In genomic region chr19:50417850-50418185, GRCh38 we compare ENCODE assay signal across 27 cellular contexts. TPM values are rescaled to one million over a fixed set of nuclear protein-coding genes. Genes with fewer than 3 reads are reported as not detected.
"Had no signal": no experiment of that assay in that cellular context is flagged by ENCODE, and none has a peak within 500 bp of the region (broad histone marks: within the 10 kb centered on the region; RNA-seq: fewer than 3 reads in every experiment).

No MANE protein-coding gene starts in this region.

- FAIRE-seq: keratinocyte had no signal

- H3K9ac ChIP-seq: neural progenitor cell had no signal

- H3K4me1 ChIP-seq: lower lobe of right lung had no signal

- H3K4me3 ChIP-seq: colonic mucosa, lower lobe of right lung, vagina had no signal

- H3K36me3 ChIP-seq: brain microvascular endothelial cell, colonic mucosa, lower lobe of right lung, neural progenitor cell, vagina had no signal

- H3K27me3 ChIP-seq: vagina had no signal

- H2AFZ ChIP-seq: neural progenitor cell had no signal

- DNase-seq: activated CD4-positive, alpha-beta T cell treated with anti-CD3 and anti-CD28 coated beads, Interleukin-2, amount 10 ng/mL, durations not matched to agents 7 days and 5 days; activated CD8-positive, alpha-beta memory T cell treated with anti-CD3 and anti-CD28 coated beads, Interleukin-2, amount 50 U/mL, for 4 hours; activated CD8-positive, alpha-beta T cell treated with anti-CD3 and anti-CD28 coated beads, Interleukin-2, amount 10 ng/mL, durations not matched to agents 7 days and 5 days; activated effector memory CD4-positive, alpha-beta T cell treated with Interleukin-2 at 50 U/mL for 16 hours; activated naive CD4-positive, alpha-beta T cell treated with anti-CD3 and anti-CD28 coated beads, Interleukin-2, amount 10 ng/mL, durations not matched to agents 7 days and 5 days; activated T-cell treated with anti-CD3 and anti-CD28 coated beads, Interleukin-2, amount 50 U/mL, for 48 hours; aorta; brain microvascular endothelial cell; erythroblast; foreskin melanocyte; glutamatergic neuron; hypothalamus; lower lobe of right lung; stimulated activated CD4-positive, alpha-beta T cell treated with anti-CD3 and anti-CD28 coated beads, Interleukin-15, amount 100 ng/mL, for 24 hours; stimulated activated CD4-positive, alpha-beta T cell treated with anti-CD3 and anti-CD28 coated beads, Interleukin-2, amount 100 ng/mL, for 48 hours; trophoblast cell had no signal

- ATAC-seq: activated CD4-positive, CD25-positive, alpha-beta regulatory T cell treated with anti-CD3 and anti-CD28 coated beads, Interleukin-2, amount 50 U/mL, for 24 hours; activated CD8-positive, alpha-beta T cell treated with anti-CD3 and anti-CD28 coated beads, Interleukin-2, amount 10 ng/mL, durations not matched to agents 7 days and 5 days; lower lobe of right lung; right cardiac atrium had no signal

- H3K9me3 Mint-ChIP-seq: activated CD4-positive, alpha-beta T cell treated with anti-CD3 and anti-CD28 coated beads, Interleukin-2, amount 10 ng/mL, durations not matched to agents 7 days and 5 days; activated naive CD4-positive, alpha-beta T cell treated with anti-CD3 and anti-CD28 coated beads, Interleukin-2, amount 10 ng/mL, durations not matched to agents 7 days and 5 days; central memory CD8-positive, alpha-beta T cell; neural progenitor cell had no signal

- H3K27ac Mint-ChIP-seq: activated CD4-positive, alpha-beta T cell treated with anti-CD3 and anti-CD28 coated beads, Interleukin-2, amount 10 ng/mL, durations not matched to agents 7 days and 5 days; activated CD8-positive, alpha-beta T cell treated with anti-CD3 and anti-CD28 coated beads, Interleukin-2, amount 10 ng/mL, durations not matched to agents 7 days and 5 days; activated naive CD4-positive, alpha-beta T cell treated with anti-CD3 and anti-CD28 coated beads, Interleukin-2, amount 10 ng/mL, durations not matched to agents 7 days and 5 days; neural progenitor cell; progenitor cell of endocrine pancreas had no signal

- H3K27ac ChIP-seq: brain microvascular endothelial cell, colonic mucosa, lower lobe of right lung, neural progenitor cell, stomach, vagina had no signal

- H3K9me3 ChIP-seq: colonic mucosa, lower lobe of right lung, stomach, vagina had no signal

- H3K4me3 Mint-ChIP-seq: activated CD4-positive, alpha-beta T cell treated with anti-CD3 and anti-CD28 coated beads, Interleukin-2, amount 10 ng/mL, durations not matched to agents 7 days and 5 days; activated CD8-positive, alpha-beta T cell treated with anti-CD3 and anti-CD28 coated beads, Interleukin-2, amount 10 ng/mL, durations not matched to agents 7 days and 5 days; activated naive CD4-positive, alpha-beta T cell treated with anti-CD3 and anti-CD28 coated beads, Interleukin-2, amount 10 ng/mL, durations not matched to agents 7 days and 5 days; central memory CD8-positive, alpha-beta T cell; neural progenitor cell had no signal

RNA-seq across cellular contexts. Expression of gene SPIB, which starts 0.9 kb away (rescaled TPM):
- total RNA-seq: temporal lobe, vagina had no signal
- polyA plus RNA-seq: keratinocyte had no signal

RNA-seq across cellular contexts. Expression of gene MYBPC2, which starts 14.9 kb away (rescaled TPM):
- total RNA-seq: activated CD4-positive, alpha-beta T cell treated with anti-CD3 and anti-CD28 coated beads, Interleukin-2, amount 10 ng/mL, durations not matched to agents 7 days and 5 days; activated CD8-positive, alpha-beta T cell treated with anti-CD3 and anti-CD28 coated beads, Interleukin-2, amount 10 ng/mL, durations not matched to agents 7 days and 5 days; aorta; colonic mucosa; lower lobe of right lung; osteoblast; right cardiac atrium; stomach; vagina had no signal
- polyA plus RNA-seq: keratinocyte, right cardiac atrium had no signal
